In the genomic region with DNA sequence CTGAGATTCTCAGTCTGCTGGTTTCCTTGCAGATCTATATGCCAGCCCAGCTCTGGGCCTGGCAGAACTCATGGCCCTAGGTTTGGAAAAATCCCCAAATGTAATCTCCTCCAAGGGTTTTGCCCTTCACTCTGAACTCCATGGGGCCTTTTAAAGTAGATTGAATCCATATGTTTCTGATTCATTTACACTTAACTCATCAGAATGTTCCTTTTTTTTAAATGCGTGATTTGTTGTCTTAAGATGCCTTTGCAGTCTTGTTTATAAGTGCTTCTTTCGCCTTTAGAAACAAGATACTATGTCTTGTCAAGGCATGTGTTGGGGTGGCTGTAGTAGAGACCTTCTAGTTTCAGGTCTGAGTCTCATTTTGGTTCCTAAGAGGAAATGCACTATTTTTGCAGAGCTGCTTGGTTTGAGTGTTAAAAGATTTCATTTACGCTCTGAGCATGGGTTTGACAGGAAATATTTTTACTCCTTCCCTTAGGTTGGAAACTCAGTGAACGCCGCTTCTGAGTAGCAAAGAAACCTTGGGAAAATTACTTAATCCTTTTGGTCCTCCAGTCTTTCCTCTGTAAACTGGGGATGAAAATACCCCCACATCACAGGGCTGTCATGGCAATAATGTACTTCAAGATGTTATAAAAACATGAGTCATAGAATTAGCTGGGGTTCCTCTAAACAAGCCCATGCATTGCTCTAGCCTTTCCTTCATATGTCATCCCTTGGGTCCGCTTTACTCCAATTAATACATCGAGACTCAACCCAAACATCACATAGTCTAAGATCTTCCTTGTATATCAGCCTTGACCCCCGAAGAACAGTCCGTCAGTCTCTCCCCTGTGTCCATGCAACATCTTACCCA, we compare ENCODE assay signal across 26 cellular contexts.
DNase-seq lines count a peak whose midpoint lies in the region; ATAC-seq and TF ChIP-seq lines count a peak whose summit lies in the region.
"Had no signal": no experiment of that assay in that cellular context is flagged by ENCODE, and none has a peak within 500 bp of the region (broad histone marks: within the 10 kb centered on the region; RNA-seq: fewer than 3 reads in every experiment).

No MANE protein-coding gene starts in this region.

- no peaks in the 10 kb centered on the region for H3K9me2 ChIP-seq in SK-N-SH
- H3K9me2 ChIP-seq in hepatocyte (replicated peaks; ENCODE audit: insufficient read depth) = no peaks in the 10 kb centered on the region

- H3K4me2 ChIP-seq in SK-N-SH (no peak overlapping the region), hepatocyte (no peak overlapping the region)

- no peaks in the 10 kb centered on the region for H4K20me1 ChIP-seq in SK-N-SH (ENCODE audit: insufficient read depth)
- H4K20me1 ChIP-seq in hepatocyte (ENCODE audit: insufficient read depth, poor library complexity, severe bottlenecking) = no peaks in the 10 kb centered on the region

- H3K27ac ChIP-seq in SK-N-SH (ENCODE audit: low read depth in 2 of 2, low read length in 1 of 2) (peak overlapping the region in 1 of 2 experiments; percentile 52; a peak in 2 of 4 replicates), brain microvascular endothelial cell (no peak overlapping the region), hepatocyte (peak overlapping the region; percentile 55), vagina (no peak overlapping the region)
- H3K27ac ChIP-seq: 22Rv1, gastrocnemius medialis, HL-60, right lobe of liver, thyroid gland, VCaP had no signal

- POLR2A ChIA-PET in SK-N-SH (lab: Yijun Ruan, JAX) = no interaction called here

- H2AFZ ChIP-seq in SK-N-SH (ENCODE audit: low read depth) (peak overlapping the region; percentile 42; the same call in 1 of the 2 replicates), hepatocyte (no peak overlapping the region)

- H3K27me3 ChIP-seq in SK-N-SH (ENCODE audit: insufficient read depth) (no peaks in the 10 kb centered on the region), brain microvascular endothelial cell (replicated peaks) (no peaks in the 10 kb centered on the region), hepatocyte (peaks cover 2% of the 10 kb centered on the region), vagina (no peaks in the 10 kb centered on the region)
- H3K27me3 ChIP-seq: gastrocnemius medialis, right lobe of liver, thyroid gland had no signal

- TF ChIP-seq RAD21 in SK-N-SH (IDR thresholded peaks at IDR 0.05; ENCODE audit: low read length) = no peak

- no peak for TF ChIP-seq CTCF in SK-N-SH (IDR thresholded peaks at IDR 0.05)
- no peak for TF ChIP-seq CTCF in brain microvascular endothelial cell (IDR thresholded peaks at IDR 0.05; ENCODE audit: low read depth, low read length, missing control alignments)
- TF ChIP-seq CTCF in hepatocyte (IDR thresholded peaks at IDR 0.05; ENCODE audit: poor library complexity) = no peak
- TF ChIP-seq CTCF in vagina (IDR thresholded peaks at IDR 0.05) = no peak

- intact Hi-C loops in vagina (cut with DNase I) = no loop called here

- TF ChIP-seq POLR2A in vagina (IDR thresholded peaks at IDR 0.05) = no peak

- H3K4me1 ChIP-seq in SK-N-SH (ENCODE audit: control insufficient read depth in 1 of 2, insufficient read depth in 2 of 2, low read depth in 1 of 2, low read length in 1 of 2) (peaks cover 8 to 10% of the 10 kb centered on the region in 2 experiments), hepatocyte (ENCODE audit: insufficient read depth) (peaks cover 27% of the 10 kb centered on the region), vagina (peaks cover 24% of the 10 kb centered on the region)
- H3K4me1 ChIP-seq: HAP-1, right lobe of liver had no signal

- H3K4me3 ChIP-seq in SK-N-SH (ENCODE audit: low read depth in 2 of 2, low read length in 1 of 2) (no peak overlapping the region), brain microvascular endothelial cell (ENCODE audit: low read depth, low read length) (no peak overlapping the region), hepatocyte (no peak overlapping the region), vagina (no peak overlapping the region)
- H3K4me3 ChIP-seq: gastrocnemius medialis, HAP-1, right lobe of liver, thyroid gland had no signal

- peaks cover 8% of the 10 kb centered on the region for H3F3A ChIP-seq in SK-N-SH (replicated peaks; ENCODE audit: insufficient read depth)

- in situ Hi-C loops in brain microvascular endothelial cell (cut with HindIII; ENCODE audit: low pct_ligation_motif_present, low sequenced_read_pairs) = no loop called here

- CTCF ChIA-PET in SK-N-SH (lab: Yijun Ruan, JAX) = interaction anchor here (1.7 to 2.3 kb wide), 2 partner anchors 30 to 398 kb away, joined by 5 to 9 read pairs; no protein-coding TSS in a partner anchor

- 90% methylated on average over 9 of the region's 9 CpGs for WGBS in SK-N-SH (ENCODE audit: low lambda C conversion rate)
- WGBS in hepatocyte (ENCODE audit: low lambda C conversion rate, missing lambda C conversion rate) = 86% methylated on average over 9 of the region's 9 CpGs

- H3K9me3 ChIP-seq in SK-N-SH (no peaks in the 10 kb centered on the region), hepatocyte (ENCODE audit: low read depth) (no peaks in the 10 kb centered on the region), vagina (no peaks in the 10 kb centered on the region)
- H3K9me3 ChIP-seq: gastrocnemius medialis, HAP-1, right lobe of liver, thyroid gland had no signal

- DNase-seq in SK-N-SH = no peak
- peak; percentile 43 for DNase-seq in brain microvascular endothelial cell
- DNase-seq in hepatocyte (ENCODE audit: low spot score) = no peak
- no peak for DNase-seq in vagina (ENCODE audit: extremely low spot score in 2 of 2)
- no peak for DNase-seq in COR-L47 (lab: John Stamatoyannopoulos, UW)
- DNase-seq in NCI-H446 (lab: John Stamatoyannopoulos, UW) = no peak
- DNase-seq: activated CD4-positive, alpha-beta T cell treated with anti-CD3 and anti-CD28 coated beads, Interleukin-2, amount 10 ng/mL, durations not matched to agents 7 days and 5 days; activated naive CD4-positive, alpha-beta T cell treated with anti-CD3 and anti-CD28 coated beads, Interleukin-2, amount 10 ng/mL, durations not matched to agents 7 days and 5 days; AML-193; CD4-positive, alpha-beta memory T cell; DMS153; gastrocnemius medialis; hypothalamus; NCI-H1048; NCI-H187 treated with DMSO at 0.1 percent for 48 hours; NCI-H774; right lobe of liver; stimulated activated CD4-positive, alpha-beta T cell treated with anti-CD3 and anti-CD28 coated beads, Interleukin-15, amount 100 ng/mL, for 24 hours; stimulated activated naive CD8-positive, alpha-beta T cell treated with anti-CD3 and anti-CD28 coated beads, Interleukin-15, amount 100 ng/mL, for 72 hours; thyroid gland had no signal

- ATAC-seq in SK-N-SH treated with all-trans-retinoic acid at 6 μM for 48 hours (no peak; the same call in 1 of the 3 replicates), GM21515 (IDR thresholded peaks at IDR 0.05; ENCODE audit: unreplicated experiment) (no peak)
- ATAC-seq: gastrocnemius medialis; right lobe of liver; stimulated activated naive CD8-positive, alpha-beta T cell treated with anti-CD3 and anti-CD28 coated beads, Interleukin-15, amount 100 ng/mL, for 72 hours had no signal

- H3K79me2 ChIP-seq in SK-N-SH (ENCODE audit: insufficient read depth) (no peaks in the 10 kb centered on the region), hepatocyte (no peaks in the 10 kb centered on the region)

- no peaks in the 10 kb centered on the region for H3K36me3 ChIP-seq in SK-N-SH (replicated peaks in 1 of 2; ENCODE audit: control insufficient read depth in 1 of 2, insufficient read depth in 2 of 2, low read length in 1 of 2)
- H3K36me3 ChIP-seq in brain microvascular endothelial cell (replicated peaks) = no peaks in the 10 kb centered on the region
- no peaks in the 10 kb centered on the region for H3K36me3 ChIP-seq in hepatocyte (replicated peaks; ENCODE audit: insufficient read depth, low read depth)
- no peaks in the 10 kb centered on the region for H3K36me3 ChIP-seq in vagina
- H3K36me3 ChIP-seq: gastrocnemius medialis, HAP-1, right lobe of liver, thyroid gland had no signal

- no peak overlapping the region for H3K9ac ChIP-seq in SK-N-SH

- no peak for TF ChIP-seq EP300 in SK-N-SH (IDR thresholded peaks at IDR 0.05; ENCODE audit: borderline replicate concordance in 1 of 2, low read depth in 1 of 2, low read length in 1 of 2)

TF ChIP-seq in SK-N-SH, 30 proteins besides CTCF, POLR2A, EP300 and RAD21 (continues in another document):
- TF ChIP-seq ZBTB33 (IDR thresholded peaks at IDR 0.05; ENCODE audit: borderline replicate concordance, low read depth) = no peak

TF ChIP-seq in SK-N-SH treated with all-trans-retinoic acid at 6 μM for 48 hours, 23 proteins besides CTCF, POLR2A, EP300 and RAD21 (continues in another document):
- TF ChIP-seq GLIS3 (CRISPR knock-in tag; IDR thresholded peaks at IDR 0.05) = no peak
- TF ChIP-seq ZNF8 (CRISPR knock-in tag; IDR thresholded peaks at IDR 0.05) = no peak
- TF ChIP-seq, protein P1, sequence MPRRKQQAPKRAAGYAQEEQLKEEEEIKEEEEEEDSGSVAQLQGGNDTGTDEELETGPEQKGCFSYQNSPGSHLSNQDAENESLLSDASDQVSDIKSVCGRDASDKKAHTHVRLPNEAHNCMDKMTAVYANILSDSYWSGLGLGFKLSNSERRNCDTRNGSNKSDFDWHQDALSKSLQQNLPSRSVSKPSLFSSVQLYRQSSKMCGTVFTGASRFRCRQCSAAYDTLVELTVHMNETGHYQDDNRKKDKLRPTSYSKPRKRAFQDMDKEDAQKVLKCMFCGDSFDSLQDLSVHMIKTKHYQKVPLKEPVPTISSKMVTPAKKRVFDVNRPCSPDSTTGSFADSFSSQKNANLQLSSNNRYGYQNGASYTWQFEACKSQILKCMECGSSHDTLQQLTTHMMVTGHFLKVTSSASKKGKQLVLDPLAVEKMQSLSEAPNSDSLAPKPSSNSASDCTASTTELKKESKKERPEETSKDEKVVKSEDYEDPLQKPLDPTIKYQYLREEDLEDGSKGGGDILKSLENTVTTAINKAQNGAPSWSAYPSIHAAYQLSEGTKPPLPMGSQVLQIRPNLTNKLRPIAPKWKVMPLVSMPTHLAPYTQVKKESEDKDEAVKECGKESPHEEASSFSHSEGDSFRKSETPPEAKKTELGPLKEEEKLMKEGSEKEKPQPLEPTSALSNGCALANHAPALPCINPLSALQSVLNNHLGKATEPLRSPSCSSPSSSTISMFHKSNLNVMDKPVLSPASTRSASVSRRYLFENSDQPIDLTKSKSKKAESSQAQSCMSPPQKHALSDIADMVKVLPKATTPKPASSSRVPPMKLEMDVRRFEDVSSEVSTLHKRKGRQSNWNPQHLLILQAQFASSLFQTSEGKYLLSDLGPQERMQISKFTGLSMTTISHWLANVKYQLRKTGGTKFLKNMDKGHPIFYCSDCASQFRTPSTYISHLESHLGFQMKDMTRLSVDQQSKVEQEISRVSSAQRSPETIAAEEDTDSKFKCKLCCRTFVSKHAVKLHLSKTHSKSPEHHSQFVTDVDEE (CRISPR knock-in tag; IDR thresholded peaks at IDR 0.05) = no peak
- no peak for TF ChIP-seq OSR1 (CRISPR knock-in tag; IDR thresholded peaks at IDR 0.05)
